ENCODE assay signal across 23 cellular contexts in the genomic region with DNA sequence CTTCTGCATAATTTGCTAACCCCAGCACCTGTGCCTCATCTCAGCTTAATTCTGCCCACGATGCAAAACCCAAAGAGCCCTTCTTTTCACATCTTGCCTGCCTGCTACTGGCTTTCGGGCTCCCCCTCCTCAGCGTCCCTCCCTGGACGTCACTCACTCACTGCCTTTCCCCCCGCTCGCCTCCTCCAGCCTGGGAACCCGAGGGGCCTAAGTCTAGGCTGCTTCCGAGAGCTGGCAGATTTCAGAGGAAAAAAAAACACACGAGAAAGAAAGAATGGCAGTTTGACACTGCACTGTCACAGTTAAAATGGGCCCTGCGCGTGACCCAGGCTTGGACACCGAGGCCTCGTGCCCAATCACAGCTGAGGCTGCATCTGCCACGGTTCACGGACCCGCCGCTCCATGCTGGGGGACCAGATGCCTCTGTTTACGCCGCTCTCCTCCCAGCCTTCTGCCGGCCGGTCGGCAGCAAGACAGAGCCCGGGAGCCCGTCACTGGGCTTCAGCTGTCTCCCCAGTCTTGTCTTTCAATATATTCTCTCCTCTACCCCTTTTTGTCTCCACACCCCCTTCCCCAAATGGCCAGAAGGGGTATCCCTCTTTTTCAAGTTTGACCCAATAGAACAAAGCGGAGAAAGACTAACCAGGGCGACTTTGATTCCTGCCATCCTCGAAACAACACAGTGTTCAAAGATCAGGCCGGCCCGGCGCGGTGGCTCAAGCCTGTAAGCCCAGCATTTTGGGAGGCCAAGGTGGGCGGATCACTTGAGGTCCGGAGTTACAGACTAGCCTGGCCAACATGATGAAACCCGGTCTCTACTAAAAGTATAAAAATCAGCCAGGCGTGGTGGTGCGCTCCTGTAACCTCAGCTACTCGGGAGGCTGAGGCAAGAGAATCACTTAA.
A peak's percentile ranks its signal among the peaks of the same experiment; 100 is the strongest.
DNase-seq lines count a peak whose midpoint lies in the region; ATAC-seq and TF ChIP-seq lines count a peak whose summit lies in the region.
"Had no signal": no experiment of that assay in that cellular context is flagged by ENCODE, and none has a peak within 500 bp of the region (broad histone marks: within the 10 kb centered on the region; RNA-seq: fewer than 3 reads in every experiment).

No MANE protein-coding gene starts in this region.

- H3K36me3 Mint-ChIP-seq in glutamatergic neuron (ENCODE audit: unreplicated experiment), result no peaks in the 10 kb centered on the region
- no peaks in the 10 kb centered on the region for H3K36me3 Mint-ChIP-seq in activated T-cell treated with anti-CD3 and anti-CD28 coated beads, Interleukin-2, amount 50 U/mL, for 72 hours (ENCODE audit: insufficient read depth in 2 of 2)
- H3K36me3 Mint-ChIP-seq: T-cell had no signal

- in situ Hi-C loops in mammary epithelial cell (cut with MboI; ENCODE audit: low sequenced_read_pairs in 2 of 2), result no loop called here

- H3K27me3 ChIP-seq in H7 (ENCODE audit: control insufficient read depth, insufficient read depth, low read length) (no peaks in the 10 kb centered on the region; the same call in 1 of the 2 replicates), stomach (peaks cover 0 to 91% (median 0%) of the 10 kb centered on the region in 3 donors), mammary epithelial cell (ENCODE audit: insufficient read depth, low read length) (peaks cover 2% of the 10 kb centered on the region)
- H3K27me3 ChIP-seq: Peyer's patch had no signal

- peak overlapping the region; percentile 68 for H3K4me3 Mint-ChIP-seq in glutamatergic neuron (ENCODE audit: unreplicated experiment)
- H3K4me3 Mint-ChIP-seq in activated T-cell treated with anti-CD3 and anti-CD28 coated beads, Interleukin-2, amount 50 U/mL, for 72 hours, result no peak overlapping the region
- H3K4me3 Mint-ChIP-seq: activated T-helper 1 cell treated with anti-CD3 and anti-CD28 coated beads, Interleukin-12 subunit alpha, Interleukin-12 subunit beta, Interleukin-2, Interleukin-4 antibody, amounts not matched to agents 30 ng/mL and 10 ng/mL and 1 ng/mL, durations not matched to agents 14 hours and 24 hours and 36 hours; stimulated activated naive CD8-positive, alpha-beta T cell treated with anti-CD3 and anti-CD28 coated beads, Interleukin-15, Interleukin-2, amounts not matched to agents 100 ng/mL and 50 ng/mL, for 24 hours; T-cell had no signal

- no peaks in the 10 kb centered on the region for H4K20me1 ChIP-seq in mammary epithelial cell (ENCODE audit: insufficient read depth, low read length)

- peak; percentile 31; the same call in 1 of the 3 replicates for ATAC-seq in SK-N-SH treated with all-trans-retinoic acid at 6 μM for 48 hours
- ATAC-seq in activated T-cell treated with anti-CD3 and anti-CD28 coated beads, Interleukin-2, amount 50 U/mL, for 72 hours (replicated peaks in 1 of 2), result no peak
- ATAC-seq: activated CD4-positive, CD25-positive, alpha-beta regulatory T cell treated with anti-CD3 and anti-CD28 coated beads, Interleukin-2, amount 50 U/mL, for 24 hours; heart right ventricle; T-cell had no signal

- no peak for TF ChIP-seq EP300 in stomach (IDR thresholded peaks at IDR 0.05)

- TF ChIP-seq POLR2A in stomach (IDR thresholded peaks at IDR 0.05), result no peak

- H3K4me2 ChIP-seq in mammary epithelial cell (ENCODE audit: insufficient read depth, low read depth, low read length), result no peak overlapping the region

- peaks cover 15% of the 10 kb centered on the region for H3K27me3 Mint-ChIP-seq in glutamatergic neuron (ENCODE audit: unreplicated experiment)
- H3K27me3 Mint-ChIP-seq in activated T-cell treated with anti-CD3 and anti-CD28 coated beads, Interleukin-2, amount 50 U/mL, for 72 hours (ENCODE audit: low read depth), result peaks cover 43% of the 10 kb centered on the region

- peaks cover 40% of the 10 kb centered on the region for H3K4me1 Mint-ChIP-seq in glutamatergic neuron (ENCODE audit: low read depth, unreplicated experiment)
- H3K4me1 Mint-ChIP-seq in activated T-cell treated with anti-CD3 and anti-CD28 coated beads, Interleukin-2, amount 50 U/mL, for 72 hours (ENCODE audit: low read depth), result no peaks in the 10 kb centered on the region

- no peak overlapping the region for H3K4me3 ChIP-seq in H7 (ENCODE audit: insufficient read depth, low read depth, low read length)
- no peak overlapping the region for H3K4me3 ChIP-seq in stomach
- H3K4me3 ChIP-seq in mammary epithelial cell (replicated peaks in 1 of 3; ENCODE audit: insufficient read depth in 1 of 3, low read depth in 2 of 3, low read length in 3 of 3), result no peak overlapping the region
- H3K4me3 ChIP-seq: heart right ventricle, lung, Peyer's patch had no signal

- intact Hi-C loops in stomach (cut with DNase I; ENCODE audit: low total_unique reads), result no loop called here
- intact Hi-C loops in mammary epithelial cell (cut with micrococcal nuclease), result no loop called here

- DNase-seq in H7, result peak; percentile 54
- DNase-seq in glutamatergic neuron, result peak; percentile 79
- peak; percentile 83 for DNase-seq in retina
- DNase-seq in stomach, result no peak
- DNase-seq in activated T-cell treated with anti-CD3 and anti-CD28 coated beads, Interleukin-2, amount 50 U/mL, for 72 hours, result no peak
- DNase-seq in mammary epithelial cell, result no peak
- no peak for DNase-seq in NCI-H2107 (lab: John Stamatoyannopoulos, UW)
- DNase-seq: activated CD4-positive, alpha-beta T cell treated with anti-CD3 and anti-CD28 coated beads, Interleukin-2, amount 50 U/mL, for 48 hours; activated naive CD4-positive, alpha-beta T cell treated with anti-CD3 and anti-CD28 coated beads, Interleukin-2, amount 50 U/mL, for 16 hours; amniotic stem cell; CD4-positive, CD25-positive, alpha-beta regulatory T cell; DMS53; effector CD8-positive, alpha-beta T cell; heart right ventricle; NCI-H1436 treated with DMSO at 0.1 percent for 48 hours; NCI-H69; Peyer's patch; T-cell had no signal

- H3K4me1 ChIP-seq in stomach (peaks cover 0 to 4% (median 0%) of the 10 kb centered on the region in 4 donors), mammary epithelial cell (ENCODE audit: insufficient read depth, low read length) (no peaks in the 10 kb centered on the region)
- H3K4me1 ChIP-seq: Peyer's patch had no signal

- H3K79me2 ChIP-seq in mammary epithelial cell (ENCODE audit: insufficient read depth, low read length), result no peaks in the 10 kb centered on the region

- no peaks in the 10 kb centered on the region for H3K9me3 ChIP-seq in stomach
- no peaks in the 10 kb centered on the region for H3K9me3 ChIP-seq in mammary epithelial cell (replicated peaks; ENCODE audit: insufficient read depth, low read length)
- H3K9me3 ChIP-seq: heart right ventricle, Peyer's patch had no signal

- TF ChIP-seq CTCF in glutamatergic neuron (IDR thresholded peaks at IDR 0.05; ENCODE audit: partially characterized antibody, unreplicated experiment) (no peak), stomach (IDR thresholded peaks at IDR 0.05) (no peak), mammary epithelial cell (conservative IDR thresholded peaks at IDR 0.05 in 1 of 2, IDR thresholded peaks at IDR 0.05 in 1 of 2; ENCODE audit: extremely low read depth in 1 of 2, insufficient read depth in 1 of 2, low read depth in 1 of 2, low read length in 2 of 2) (no peak)

- CTCF ChIA-PET in mammary epithelial cell (lab: Charles Lee; ENCODE audit: low non-redundant PET), result no interaction called here

- dilution Hi-C loops in mammary epithelial cell (cut with HindIII; ENCODE audit: low sequenced_read_pairs), result no loop called here

- no peak overlapping the region for H3K9ac ChIP-seq in mammary epithelial cell (ENCODE audit: insufficient read depth, low read length)

- H3K27ac ChIP-seq in stomach (no peak overlapping the region), mammary epithelial cell (ENCODE audit: insufficient read depth, low read depth, low read length) (no peak overlapping the region)
- H3K27ac ChIP-seq: heart right ventricle, Peyer's patch had no signal

- no peak overlapping the region for H2AFZ ChIP-seq in mammary epithelial cell (ENCODE audit: low read depth, low read length)

- no TSS peak for BruUV-seq in mammary epithelial cell (replicated peaks; lab: Mats Ljungman, UMichigan)

- peaks cover 21% of the 10 kb centered on the region for H3K9me3 Mint-ChIP-seq in glutamatergic neuron (ENCODE audit: unreplicated experiment)
- no peaks in the 10 kb centered on the region for H3K9me3 Mint-ChIP-seq in activated T-cell treated with anti-CD3 and anti-CD28 coated beads, Interleukin-2, amount 50 U/mL, for 72 hours
- H3K9me3 Mint-ChIP-seq: activated T-helper 1 cell treated with anti-CD3 and anti-CD28 coated beads, Interleukin-12 subunit alpha, Interleukin-12 subunit beta, Interleukin-2, Interleukin-4 antibody, amounts not matched to agents 30 ng/mL and 10 ng/mL and 1 ng/mL, durations not matched to agents 14 hours and 24 hours and 36 hours; stimulated activated naive CD8-positive, alpha-beta T cell treated with anti-CD3 and anti-CD28 coated beads, Interleukin-15, Interleukin-2, amounts not matched to agents 100 ng/mL and 50 ng/mL, for 24 hours; T-cell had no signal

- peak overlapping the region; percentile 91 for H3K27ac Mint-ChIP-seq in glutamatergic neuron (ENCODE audit: unreplicated experiment)
- no peak overlapping the region for H3K27ac Mint-ChIP-seq in activated T-cell treated with anti-CD3 and anti-CD28 coated beads, Interleukin-2, amount 50 U/mL, for 72 hours
- H3K27ac Mint-ChIP-seq: activated T-helper 1 cell treated with anti-CD3 and anti-CD28 coated beads, Interleukin-12 subunit alpha, Interleukin-12 subunit beta, Interleukin-2, Interleukin-4 antibody, amounts not matched to agents 30 ng/mL and 10 ng/mL and 1 ng/mL, durations not matched to agents 14 hours and 24 hours and 36 hours; CD4-positive, CD25-positive, alpha-beta regulatory T cell; stimulated activated naive CD8-positive, alpha-beta T cell treated with anti-CD3 and anti-CD28 coated beads, Interleukin-15, Interleukin-2, amounts not matched to agents 100 ng/mL and 50 ng/mL, for 24 hours; T-cell had no signal

- H3K36me3 ChIP-seq in H7 (replicated peaks; ENCODE audit: control insufficient read depth, insufficient read depth, low read length) (no peaks in the 10 kb centered on the region), stomach (no peaks in the 10 kb centered on the region), mammary epithelial cell (ENCODE audit: insufficient read depth, low read length) (no peaks in the 10 kb centered on the region)
- H3K36me3 ChIP-seq: heart right ventricle, Peyer's patch had no signal

- 43 to 51% (median 46%) methylated on average over 34 to 37 of the region's 37 CpGs for WGBS in stomach, 5 donors
- WGBS in mammary epithelial cell (ENCODE audit: low coverage, missing lambda C conversion rate), result 61% methylated on average over 28 of the region's 37 CpGs

Comparison
In these comparisons a context has a peak if more than half of its experiments do, and no peak if none do; other contexts are left out.
1. DNase-seq: peak in H7 (single experiment), glutamatergic neuron (single experiment) and retina (single experiment); none in stomach (single experiment), activated T-cell treated with anti-CD3 and anti-CD28 coated beads, Interleukin-2, amount 50 U/mL, for 72 hours (0 of 2), mammary epithelial cell (single experiment) and NCI-H2107 (single experiment).